Comparison of ENCODE assay signal across 21 cellular contexts in the genomic region with DNA sequence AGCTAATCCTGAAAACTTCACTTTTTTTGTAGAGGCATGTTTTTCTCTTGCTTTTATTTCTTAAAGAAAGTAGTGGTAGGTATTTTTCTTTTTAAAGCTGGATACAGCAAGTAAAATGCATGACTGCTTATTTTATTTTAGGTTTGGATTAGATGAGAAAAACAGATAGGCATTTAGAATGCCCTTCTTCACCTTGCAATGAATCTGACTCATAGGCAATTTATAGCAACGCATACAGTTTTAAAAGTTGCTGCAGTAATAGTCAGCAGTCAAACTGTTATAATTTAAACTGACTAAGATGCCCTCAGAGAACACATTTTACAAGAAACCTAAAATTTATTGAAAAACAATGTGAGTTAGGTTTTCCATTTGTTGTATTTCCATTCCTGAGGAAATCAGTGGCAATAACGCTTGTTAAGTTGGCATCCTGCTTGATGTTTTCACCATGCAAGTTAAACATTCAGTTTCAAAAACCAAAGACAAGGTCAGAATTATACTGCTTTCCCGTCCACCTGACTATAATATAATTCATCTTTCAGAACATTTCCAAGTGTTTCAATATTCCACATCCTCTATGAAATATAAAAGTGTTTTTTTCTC.
DNase-seq lines count a peak whose midpoint lies in the region; ATAC-seq and TF ChIP-seq lines count a peak whose summit lies in the region.
"Had no signal": no experiment of that assay in that cellular context is flagged by ENCODE, and none has a peak within 500 bp of the region (broad histone marks: within the 10 kb centered on the region; RNA-seq: fewer than 3 reads in every experiment).

No MANE protein-coding gene starts in this region.

- POLR2A ChIA-PET in HEK293 (lab: Yijun Ruan, JAX) = no interaction called here
- POLR2A ChIA-PET in naive thymus-derived CD4-positive, alpha-beta T cell (lab: Charles Lee) = no interaction called here
- POLR2A ChIA-PET in activated CD4-positive, alpha-beta memory T cell treated with anti-CD3 and anti-CD28 coated beads for 36 hours (lab: Charles Lee) = no interaction called here

- no peak overlapping the region for H3K27ac ChIP-seq in HEK293 (ENCODE audit: extremely low read depth, low read depth, low read length)
- no peak overlapping the region for H3K27ac ChIP-seq in parathyroid adenoma
- H3K27ac ChIP-seq in naive thymus-derived CD4-positive, alpha-beta T cell (ENCODE audit: low read depth, low read length) = no peak overlapping the region
- H3K27ac ChIP-seq: C4-2B, KMS-11 had no signal

- H3K27me3 Mint-ChIP-seq in naive thymus-derived CD4-positive, alpha-beta T cell = no peaks in the 10 kb centered on the region
- no peaks in the 10 kb centered on the region for H3K27me3 Mint-ChIP-seq in activated CD4-positive, alpha-beta memory T cell treated with anti-CD3 and anti-CD28 coated beads for 36 hours
- H3K27me3 Mint-ChIP-seq: CD8-positive, alpha-beta memory T cell had no signal

- H3K4me3 ChIP-seq in HEK293 (ENCODE audit: low read depth, low read length) (no peak overlapping the region), parathyroid adenoma (ENCODE audit: low read depth, low read length) (no peak overlapping the region)
- no peak overlapping the region for H3K4me3 ChIP-seq in naive thymus-derived CD4-positive, alpha-beta T cell (ENCODE audit: low read length)

- peak; percentile 39; the same call in 2 of the 3 replicates for ATAC-seq in SK-N-SH treated with all-trans-retinoic acid at 6 μM for 48 hours
- no peak for ATAC-seq in naive thymus-derived CD4-positive, alpha-beta T cell

- H3K79me2 ChIP-seq in parathyroid adenoma = no peaks in the 10 kb centered on the region

- TF ChIP-seq CTCF in HEK293 (tag by site-specific recombination; IDR thresholded peaks at IDR 0.05) (no peak), parathyroid adenoma (IDR thresholded peaks at IDR 0.05) (no peak)

- H3K36me3 ChIP-seq in HEK293 (ENCODE audit: control insufficient read depth in 2 of 2, insufficient read depth in 1 of 2, low read length in 2 of 2) (no peaks in the 10 kb centered on the region), parathyroid adenoma (ENCODE audit: control insufficient read depth, insufficient read depth, low read length) (no peaks in the 10 kb centered on the region)
- no peaks in the 10 kb centered on the region for H3K36me3 ChIP-seq in naive thymus-derived CD4-positive, alpha-beta T cell (ENCODE audit: control insufficient read depth in 2 of 3, insufficient read depth in 3 of 3, low read length in 3 of 3)

- H3K9me3 ChIP-seq in HEK293 (ENCODE audit: control insufficient read depth, insufficient read depth, low read depth, low read length) (no peaks in the 10 kb centered on the region), parathyroid adenoma (ENCODE audit: control insufficient read depth, low read length) (no peaks in the 10 kb centered on the region)
- H3K9me3 ChIP-seq in naive thymus-derived CD4-positive, alpha-beta T cell (ENCODE audit: control insufficient read depth in 2 of 3, low read length in 3 of 3) = no peaks in the 10 kb centered on the region

- H3K4me3 Mint-ChIP-seq in naive thymus-derived CD4-positive, alpha-beta T cell = no peak overlapping the region
- no peak overlapping the region for H3K4me3 Mint-ChIP-seq in activated CD4-positive, alpha-beta memory T cell treated with anti-CD3 and anti-CD28 coated beads for 36 hours
- H3K4me3 Mint-ChIP-seq: CD8-positive, alpha-beta memory T cell had no signal

- CTCF ChIA-PET in HEK293 (lab: Yijun Ruan, JAX) = no interaction called here
- CTCF ChIA-PET in naive thymus-derived CD4-positive, alpha-beta T cell (lab: Charles Lee) = no interaction called here
- CTCF ChIA-PET in activated CD4-positive, alpha-beta memory T cell treated with anti-CD3 and anti-CD28 coated beads for 36 hours (lab: Charles Lee) = no interaction called here

- H3K9me3 Mint-ChIP-seq in naive thymus-derived CD4-positive, alpha-beta T cell = peaks cover 0 to 10% (median 2%) of the 10 kb centered on the region in 11 donors
- H3K9me3 Mint-ChIP-seq in activated CD4-positive, alpha-beta memory T cell treated with anti-CD3 and anti-CD28 coated beads for 36 hours = peaks cover 2% of the 10 kb centered on the region

- intact Hi-C loops in naive thymus-derived CD4-positive, alpha-beta T cell (cut with micrococcal nuclease) = no loop called here
- intact Hi-C loops in activated CD4-positive, alpha-beta memory T cell treated with anti-CD3 and anti-CD28 coated beads for 36 hours (cut with micrococcal nuclease) = no loop called here

- H2AFZ ChIP-seq in parathyroid adenoma = no peak overlapping the region

- DNase-seq in A172 (ENCODE audit: low spot score) (peak; percentile 30), middle frontal gyrus (ENCODE audit: extremely low spot score, low spot score) (no peak), NCI-H1092 treated with DMSO at 0.1 percent for 48 hours (lab: John Stamatoyannopoulos, UW) (no peak)
- no peak for DNase-seq in naive thymus-derived CD4-positive, alpha-beta T cell
- no peak for DNase-seq in activated CD4-positive, alpha-beta memory T cell treated with anti-CD3 and anti-CD28 coated beads for 36 hours
- DNase-seq: Calu3; CD8-positive, alpha-beta memory T cell; DMS153; IMR-90; MV-4-11; NCI-H1694; NCI-H2081; NCI-H2171; NCI-H524 treated with DMSO at 0.1 percent for 48 hours; NCI-H82; Right ventricle myocardium superior had no signal

- H3K4me1 ChIP-seq in HEK293 (ENCODE audit: control insufficient read depth, insufficient read depth, low read length) = no peaks in the 10 kb centered on the region
- no peaks in the 10 kb centered on the region for H3K4me1 ChIP-seq in parathyroid adenoma
- no peaks in the 10 kb centered on the region for H3K4me1 ChIP-seq in naive thymus-derived CD4-positive, alpha-beta T cell (ENCODE audit: control insufficient read depth in 2 of 2, insufficient read depth in 2 of 2, low read length in 2 of 2)

- peak overlapping the region; percentile 11 for H3K4me2 ChIP-seq in parathyroid adenoma (ENCODE audit: low read length)
- H3K4me2 ChIP-seq: KMS-11 had no signal

- H3K27ac Mint-ChIP-seq in naive thymus-derived CD4-positive, alpha-beta T cell = no peak overlapping the region
- no peak overlapping the region for H3K27ac Mint-ChIP-seq in activated CD4-positive, alpha-beta memory T cell treated with anti-CD3 and anti-CD28 coated beads for 36 hours
- H3K27ac Mint-ChIP-seq: CD8-positive, alpha-beta memory T cell had no signal

- H3K4me1 Mint-ChIP-seq in naive thymus-derived CD4-positive, alpha-beta T cell = no peaks in the 10 kb centered on the region
- no peaks in the 10 kb centered on the region for H3K4me1 Mint-ChIP-seq in activated CD4-positive, alpha-beta memory T cell treated with anti-CD3 and anti-CD28 coated beads for 36 hours (ENCODE audit: low read depth)
- H3K4me1 Mint-ChIP-seq: CD8-positive, alpha-beta memory T cell had no signal

- no peaks in the 10 kb centered on the region for H3K36me3 Mint-ChIP-seq in naive thymus-derived CD4-positive, alpha-beta T cell
- no peaks in the 10 kb centered on the region for H3K36me3 Mint-ChIP-seq in activated CD4-positive, alpha-beta memory T cell treated with anti-CD3 and anti-CD28 coated beads for 36 hours
- H3K36me3 Mint-ChIP-seq: CD8-positive, alpha-beta memory T cell had no signal

- no peaks in the 10 kb centered on the region for H3K27me3 ChIP-seq in parathyroid adenoma (ENCODE audit: control insufficient read depth, insufficient read depth, low read length)
- no peaks in the 10 kb centered on the region for H3K27me3 ChIP-seq in naive thymus-derived CD4-positive, alpha-beta T cell (ENCODE audit: control insufficient read depth in 2 of 2, insufficient read depth in 2 of 2, low read length in 2 of 2)

- no peak overlapping the region for H3K9ac ChIP-seq in parathyroid adenoma
- H3K9ac ChIP-seq: KMS-11 had no signal

TF ChIP-seq in HEK293, 187 proteins besides CTCF, POLR2A, EP300 and RAD21 (continues in another document):
- TF ChIP-seq, protein P1, sequence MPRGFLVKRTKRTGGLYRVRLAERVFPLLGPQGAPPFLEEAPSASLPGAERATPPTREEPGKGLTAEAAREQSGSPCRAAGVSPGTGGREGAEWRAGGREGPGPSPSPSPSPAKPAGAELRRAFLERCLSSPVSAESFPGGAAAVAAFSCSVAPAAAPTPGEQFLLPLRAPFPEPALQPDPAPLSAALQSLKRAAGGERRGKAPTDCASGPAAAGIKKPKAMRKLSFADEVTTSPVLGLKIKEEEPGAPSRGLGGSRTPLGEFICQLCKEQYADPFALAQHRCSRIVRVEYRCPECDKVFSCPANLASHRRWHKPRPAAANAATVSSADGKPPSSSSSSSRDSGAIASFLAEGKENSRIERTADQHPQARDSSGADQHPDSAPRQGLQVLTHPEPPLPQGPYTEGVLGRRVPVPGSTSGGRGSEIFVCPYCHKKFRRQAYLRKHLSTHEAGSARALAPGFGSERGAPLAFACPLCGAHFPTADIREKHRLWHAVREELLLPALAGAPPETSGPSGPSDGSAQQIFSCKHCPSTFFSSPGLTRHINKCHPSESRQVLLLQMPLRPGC (tag by site-specific recombination; IDR thresholded peaks at IDR 0.05) = no peak
- TF ChIP-seq ZNF530 (tag by site-specific recombination; IDR thresholded peaks at IDR 0.05; ENCODE audit: low read depth) = no peak
- no peak for TF ChIP-seq ZNF624 (tag by site-specific recombination; IDR thresholded peaks at IDR 0.05)

TF ChIP-seq in SK-N-SH treated with all-trans-retinoic acid at 6 μM for 48 hours, 23 proteins besides CTCF, POLR2A, EP300 and RAD21 (continues in another document):
- TF ChIP-seq TOX (CRISPR knock-in tag; IDR thresholded peaks at IDR 0.05; ENCODE audit: borderline replicate concordance) (no peak), ISL1 (CRISPR knock-in tag; IDR thresholded peaks at IDR 0.05) (no peak), ZC3H10 (CRISPR knock-in tag; IDR thresholded peaks at IDR 0.05) (no peak), CSDC2 (CRISPR knock-in tag; IDR thresholded peaks at IDR 0.05) (no peak), SNAI2 (CRISPR knock-in tag; IDR thresholded peaks at IDR 0.05) (no peak), ZNF70 (CRISPR knock-in tag; IDR thresholded peaks at IDR 0.05) (no peak), ZNF8 (CRISPR knock-in tag; IDR thresholded peaks at IDR 0.05) (no peak), ARNTL (CRISPR knock-in tag; IDR thresholded peaks at IDR 0.05; ENCODE audit: borderline replicate concordance, low read depth) (no peak), RARB (CRISPR knock-in tag; IDR thresholded peaks at IDR 0.05) (no peak)
- TF ChIP-seq, protein P2, sequence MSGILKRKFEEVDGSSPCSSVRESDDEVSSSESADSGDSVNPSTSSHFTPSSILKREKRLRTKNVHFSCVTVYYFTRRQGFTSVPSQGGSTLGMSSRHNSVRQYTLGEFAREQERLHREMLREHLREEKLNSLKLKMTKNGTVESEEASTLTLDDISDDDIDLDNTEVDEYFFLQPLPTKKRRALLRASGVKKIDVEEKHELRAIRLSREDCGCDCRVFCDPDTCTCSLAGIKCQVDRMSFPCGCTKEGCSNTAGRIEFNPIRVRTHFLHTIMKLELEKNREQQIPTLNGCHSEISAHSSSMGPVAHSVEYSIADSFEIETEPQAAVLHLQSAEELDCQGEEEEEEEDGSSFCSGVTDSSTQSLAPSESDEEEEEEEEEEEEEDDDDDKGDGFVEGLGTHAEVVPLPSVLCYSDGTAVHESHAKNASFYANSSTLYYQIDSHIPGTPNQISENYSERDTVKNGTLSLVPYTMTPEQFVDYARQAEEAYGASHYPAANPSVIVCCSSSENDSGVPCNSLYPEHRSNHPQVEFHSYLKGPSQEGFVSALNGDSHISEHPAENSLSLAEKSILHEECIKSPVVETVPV (CRISPR knock-in tag; IDR thresholded peaks at IDR 0.05) = no peak
